Comparison of ENCODE assay signal across 17 cellular contexts in the genomic region with DNA sequence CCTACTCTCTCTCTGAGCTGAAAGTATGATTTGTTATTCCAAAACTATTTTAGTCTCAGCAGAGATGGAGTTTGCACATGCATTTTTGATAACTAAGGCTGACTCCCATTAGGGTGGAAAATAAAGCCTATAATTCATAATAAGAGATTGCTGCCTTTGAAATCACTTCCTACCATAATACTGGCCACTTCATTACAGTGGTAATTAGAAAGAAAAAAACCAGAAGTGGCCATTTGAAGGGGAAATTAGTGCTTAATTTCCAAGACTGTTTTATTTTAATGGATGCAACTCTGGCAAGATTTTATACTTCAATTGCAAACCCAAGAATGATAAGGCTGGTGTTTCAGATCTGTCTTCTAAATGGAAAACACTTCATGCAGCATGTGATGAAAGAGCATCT.
"Had no signal": no experiment of that assay in that cellular context is flagged by ENCODE, and none has a peak within 500 bp of the region (broad histone marks: within the 10 kb centered on the region; RNA-seq: fewer than 3 reads in every experiment).

No MANE protein-coding gene starts in this region.

- H3K4me1 ChIP-seq: thyroid gland had no signal

- DNase-seq: activated CD4-positive, alpha-beta T cell treated with anti-CD3 and anti-CD28 coated beads, Interleukin-2, amount 50 U/mL, for 1 hour; activated gamma-delta T cell; anterior cingulate cortex; caudate nucleus; endodermal cell; foreskin fibroblast; left cardiac atrium; mesenchymal stem cell; nephron progenitor cell; stimulated activated CD4-positive, alpha-beta T cell treated with anti-CD3 and anti-CD28 coated beads, Interleukin-12 subunit alpha, Interleukin-12 subunit beta, amount 100 ng/mL, for 4 hours; stimulated activated CD4-positive, alpha-beta T cell treated with anti-CD3 and anti-CD28 coated beads, Interleukin-1b, Interleukin-23, amount 100 ng/mL, for 48 hours; stimulated activated CD8-positive, alpha-beta memory T cell treated with anti-CD3 and anti-CD28 coated beads, Interleukin-4, amount 100 ng/mL, for 48 hours; stimulated activated naive CD4-positive, alpha-beta T cell treated with Interleukin-2 at 50 U/mL for 16 hours; thyroid gland had no signal

- H3K27ac Mint-ChIP-seq: brain, endodermal cell, nephron progenitor cell had no signal

- H3K36me3 ChIP-seq: thyroid gland had no signal

- H3K9me3 ChIP-seq: thyroid gland had no signal

- H3K36me3 Mint-ChIP-seq: brain had no signal

- H3K4me3 Mint-ChIP-seq: brain, endodermal cell, nephron progenitor cell had no signal

- H3K9me3 Mint-ChIP-seq: brain, endodermal cell, nephron progenitor cell had no signal

- H3K27me3 Mint-ChIP-seq: brain, progenitor cell of endocrine pancreas had no signal

- H3K27ac ChIP-seq: epithelial cell of prostate, thyroid gland had no signal

- H3K27me3 ChIP-seq: thyroid gland had no signal

- H3K4me1 Mint-ChIP-seq: brain had no signal

- ATAC-seq: left cardiac atrium had no signal

- H3K4me3 ChIP-seq: thyroid gland had no signal
